ENCODE assay signal across 1 cellular context in genomic region chr6:30748851-30749540, GRCh38.
A peak's percentile ranks its signal among the peaks of the same experiment; 100 is the strongest.
TF ChIP-seq lines count a peak whose summit lies in the region.

No MANE protein-coding gene starts in this region.

TF ChIP-seq in HepG2, 621 proteins besides CTCF, POLR2A, EP300 and RAD21 (continued from another document and continues in another):
- TF ChIP-seq SNRNP70 (IDR thresholded peaks at IDR 0.05; ENCODE audit: low read depth, low read length): no peak
- TF ChIP-seq HNRNPH1 (optimal IDR thresholded peaks at IDR 0.05; ENCODE audit: low read depth, low read length): peak; percentile 69
- TF ChIP-seq FOXM1 (CRISPR knock-in tag; IDR thresholded peaks at IDR 0.05): no peak
- TF ChIP-seq ZNF362 (CRISPR knock-in tag; IDR thresholded peaks at IDR 0.05; ENCODE audit: borderline replicate concordance): no peak
- TF ChIP-seq XRCC5 (optimal IDR thresholded peaks at IDR 0.05; ENCODE audit: low read length): no peak
- TF ChIP-seq MTF2 (CRISPR knock-in tag; IDR thresholded peaks at IDR 0.05; ENCODE audit: borderline replicate concordance): no peak
- peak; percentile 20; the same call in 1 of the 2 replicates for TF ChIP-seq HOXA5 (CRISPR knock-in tag; IDR thresholded peaks at IDR 0.05)
- no peak for TF ChIP-seq ZBTB7B (CRISPR knock-in tag; IDR thresholded peaks at IDR 0.05)
- TF ChIP-seq ZNF207 (IDR thresholded peaks at IDR 0.05; ENCODE audit: borderline replicate concordance): no peak
- TF ChIP-seq POGK (CRISPR knock-in tag; conservative IDR thresholded peaks at IDR 0.05): no peak
- TF ChIP-seq POLR2AphosphoS5 (IDR thresholded peaks at IDR 0.05; ENCODE audit: low read depth, low read length): peak; percentile 92
- no peak for TF ChIP-seq ADNP (CRISPR knock-in tag; IDR thresholded peaks at IDR 0.05)
- TF ChIP-seq ZNF282 (IDR thresholded peaks at IDR 0.05; ENCODE audit: partially characterized antibody): no peak
- no peak for TF ChIP-seq SMAD1 (CRISPR knock-in tag; IDR thresholded peaks at IDR 0.05; ENCODE audit: borderline replicate concordance, low read depth)
- no peak for TF ChIP-seq KLF15 (CRISPR knock-in tag; IDR thresholded peaks at IDR 0.05; ENCODE audit: borderline replicate concordance)
- no peak for TF ChIP-seq ZNF770 (CRISPR knock-in tag; IDR thresholded peaks at IDR 0.05)
- peak; percentile 59; the same call in 1 of the 2 replicates for TF ChIP-seq ARID5B (CRISPR knock-in tag; IDR thresholded peaks at IDR 0.05)
- 0 out of 2 replicates have a peak, but pooled peaks have one; percentile 8 for TF ChIP-seq NR2F6 (IDR thresholded peaks at IDR 0.05)
- 0 out of 2 replicates have a peak, but pooled peaks have one; percentile 31 for TF ChIP-seq NR2F6 (CRISPR knock-in tag; IDR thresholded peaks at IDR 0.05)
- no peak for TF ChIP-seq MAF1 (CRISPR knock-in tag; IDR thresholded peaks at IDR 0.05; ENCODE audit: borderline replicate concordance)
- no peak for TF ChIP-seq DMTF1 (CRISPR knock-in tag; IDR thresholded peaks at IDR 0.05)
- TF ChIP-seq XBP1 (CRISPR knock-in tag; IDR thresholded peaks at IDR 0.05): no peak
- no peak for TF ChIP-seq CENPX (CRISPR knock-in tag; IDR thresholded peaks at IDR 0.05)
- no peak for TF ChIP-seq BATF2 (CRISPR knock-in tag; IDR thresholded peaks at IDR 0.05)
- TF ChIP-seq EED (CRISPR knock-in tag; IDR thresholded peaks at IDR 0.05): no peak
- peak in 1 of 2 experiments; percentile 64; a peak in 1 of 4 replicates for TF ChIP-seq REST (IDR thresholded peaks at IDR 0.05; ENCODE audit: borderline replicate concordance in 1 of 2, low read depth in 1 of 2, low read length in 2 of 2)
- TF ChIP-seq NFATC3 (CRISPR knock-in tag; IDR thresholded peaks at IDR 0.05): 0 out of 2 replicates have a peak, but pooled peaks have one; percentile 90
- TF ChIP-seq HDAC6 (IDR thresholded peaks at IDR 0.05; ENCODE audit: low read depth, low read length): no peak
- TF ChIP-seq ZNF607 (CRISPR knock-in tag; IDR thresholded peaks at IDR 0.05; ENCODE audit: borderline replicate concordance): no peak
- no peak for TF ChIP-seq KDM5A (IDR thresholded peaks at IDR 0.05; ENCODE audit: borderline replicate concordance, low read length)
- peak; percentile 48 for TF ChIP-seq SALL1 (CRISPR knock-in tag; IDR thresholded peaks at IDR 0.05)
- no peak for TF ChIP-seq ZKSCAN1 (IDR thresholded peaks at IDR 0.05; ENCODE audit: low read length)
- no peak for TF ChIP-seq PRDM15 (CRISPR knock-in tag; IDR thresholded peaks at IDR 0.05)
- TF ChIP-seq ZNF546 (CRISPR knock-in tag; conservative IDR thresholded peaks at IDR 0.05): no peak
- TF ChIP-seq KDM2A (CRISPR knock-in tag; IDR thresholded peaks at IDR 0.05; ENCODE audit: borderline replicate concordance, low read depth): peak; percentile 7; the same call in 1 of the 2 replicates
- TF ChIP-seq RAD51 (IDR thresholded peaks at IDR 0.05; ENCODE audit: borderline replicate concordance): no peak
- 0 out of 2 replicates have a peak, but pooled peaks have one; percentile 18 for TF ChIP-seq MIER3 (CRISPR knock-in tag; IDR thresholded peaks at IDR 0.05; ENCODE audit: borderline replicate concordance)
- no peak for TF ChIP-seq ZNF260 (CRISPR knock-in tag; IDR thresholded peaks at IDR 0.05; ENCODE audit: borderline replicate concordance, low read depth)
- TF ChIP-seq NAIF1 (CRISPR knock-in tag; IDR thresholded peaks at IDR 0.05; ENCODE audit: borderline replicate concordance): no peak
- peak; percentile 95 for TF ChIP-seq HNF1B (CRISPR knock-in tag; IDR thresholded peaks at IDR 0.05)
